8 cellular contexts compared by ENCODE assay signal in genomic region chr11:45293566-45294192, GRCh38. TPM values are rescaled to one million over a fixed set of nuclear protein-coding genes. Genes with fewer than 3 reads are reported as not detected.
DNase-seq lines count a peak whose midpoint lies in the region; ATAC-seq, FAIRE-seq and TF ChIP-seq lines count a peak whose summit lies in the region.
"Not testable (repeated sequence)": the region's sequence is repeated elsewhere in the genome, so short reads cannot be mapped to it uniquely, and the experiment has no call there.

No MANE protein-coding gene starts in this region.

- intact Hi-C loops in CD14-positive monocyte (cut with micrococcal nuclease) (loop anchor here (10.0 kb wide), 1 partner anchor 179 kb away; no protein-coding TSS in a partner anchor), endothelial cell of umbilical vein (cut with micrococcal nuclease) (loop anchor here (1.0 to 5.0 kb wide), 5 partner anchors 39 to 356 kb away; no protein-coding TSS in a partner anchor)

- POLR2A ChIA-PET in endothelial cell of umbilical vein (lab: Charles Lee): not testable (repeated sequence)

- dilution Hi-C loops in endothelial cell of umbilical vein (cut with MboI; ENCODE audit: extremely low pct_ligation_motif_present, low sequenced_read_pairs): not testable (repeated sequence)

- peaks cover 14 to 30% (median 21%) of the 10 kb centered on the region in 3 donors for H3K27me3 Mint-ChIP-seq in CD14-positive monocyte (ENCODE audit: low read depth in 3 of 3)

- not testable (repeated sequence) for H3K4me1 Mint-ChIP-seq in CD14-positive monocyte

- not testable (repeated sequence) for TF ChIP-seq POLR2A in endothelial cell of umbilical vein (IDR thresholded peaks at IDR 0.05; ENCODE audit: low read depth, low read length)

- CTCF ChIA-PET in endothelial cell of umbilical vein (lab: Charles Lee): interaction anchor here (1.2 to 13.4 kb wide), 3 partner anchors 16 to 183 kb away, joined by 3 to 242 read pairs (median 6); no protein-coding TSS in a partner anchor

- H3K4me3 Mint-ChIP-seq in CD14-positive monocyte: not testable (repeated sequence)

- H4K20me1 ChIP-seq in endothelial cell of umbilical vein (replicated peaks; ENCODE audit: control insufficient read depth, extremely low read depth, insufficient read depth, low read length): not testable (repeated sequence)

- H3K9me1 ChIP-seq in endothelial cell of umbilical vein (replicated peaks; ENCODE audit: control insufficient read depth, extremely low read depth, insufficient read depth, low read length): not testable (repeated sequence)

- H3K27ac ChIP-seq in endothelial cell of umbilical vein (ENCODE audit: insufficient read depth, low read depth, low read length): not testable (repeated sequence)

- peak; percentile 30 for TF ChIP-seq CTCF in CD14-positive monocyte (IDR thresholded peaks at IDR 0.05)
- peak; percentile 26 to 65 for TF ChIP-seq CTCF in endothelial cell of umbilical vein (IDR thresholded peaks at IDR 0.05; ENCODE audit: extremely low read depth in 1 of 2, insufficient read depth in 1 of 2, low read depth in 1 of 2, low read length in 2 of 2)

- not testable (repeated sequence) for H3K27ac Mint-ChIP-seq in CD14-positive monocyte

- H3K36me3 ChIP-seq in endothelial cell of umbilical vein (ENCODE audit: control insufficient read depth in 2 of 2, extremely low read depth in 1 of 2, insufficient read depth in 2 of 2, low read length in 2 of 2): not testable (repeated sequence)

- H3K36me3 Mint-ChIP-seq in CD14-positive monocyte: not testable (repeated sequence)

- H3K4me3 ChIP-seq in endothelial cell of umbilical vein (replicated peaks in 1 of 3; ENCODE audit: insufficient read depth in 1 of 3, low read depth in 1 of 3, low read length in 3 of 3): not testable (repeated sequence)

- H3K9me3 Mint-ChIP-seq in CD14-positive monocyte: not testable (repeated sequence)

- H3K79me2 ChIP-seq in endothelial cell of umbilical vein (ENCODE audit: control insufficient read depth, insufficient read depth, low read length): not testable (repeated sequence)

- FAIRE-seq in endothelial cell of umbilical vein (lab: Jason Lieb, UNC): peak; percentile 80

- H3K9me3 ChIP-seq in endothelial cell of umbilical vein (replicated peaks; ENCODE audit: control insufficient read depth, insufficient read depth, low read length): not testable (repeated sequence)

- not testable (repeated sequence) for H3K4me2 ChIP-seq in endothelial cell of umbilical vein (ENCODE audit: insufficient read depth, low read length)

- BruUV-seq in endothelial cell of umbilical vein (replicated peaks; lab: Mats Ljungman, UMichigan): not testable (repeated sequence)

- not testable (repeated sequence) for DNase-seq in CD14-positive monocyte (ENCODE audit: low spot score)
- DNase-seq in NCI-H1436 (lab: John Stamatoyannopoulos, UW): peak; percentile 83
- peak; percentile 69 for DNase-seq in SIG-M5 treated with dmso at 0.1 percent for 504 hours (lab: John Stamatoyannopoulos, UW; ENCODE audit: unreplicated experiment)
- DNase-seq in activated T-cell treated with anti-CD3 and anti-CD28 coated beads, Interleukin-2, amount 50 U/mL, for 48 hours: peak; percentile 74
- DNase-seq in endothelial cell of umbilical vein (ENCODE audit: low read depth, low spot score): peak; percentile 72
- DNase-seq in lung microvascular endothelial cell (ENCODE audit: low read depth in 2 of 2): peak; percentile 83 to 87
- peak; percentile 44 to 58 for DNase-seq in stimulated activated CD4-positive, alpha-beta T cell treated with anti-CD3 and anti-CD28 coated beads, Interleukin-4, amount 100 ng/mL, for 4 hours

- H3K9ac ChIP-seq in endothelial cell of umbilical vein (replicated peaks; ENCODE audit: extremely low read depth, insufficient read depth, low read length): not testable (repeated sequence)

- not testable (repeated sequence) for H2AFZ ChIP-seq in endothelial cell of umbilical vein (ENCODE audit: low read depth, low read length)

- not testable (repeated sequence) for H3K4me1 ChIP-seq in endothelial cell of umbilical vein (ENCODE audit: control insufficient read depth, extremely low read depth, insufficient read depth, low read length)

- peaks cover 25 to 27% of the 10 kb centered on the region in 2 experiments for H3K27me3 ChIP-seq in endothelial cell of umbilical vein (ENCODE audit: control insufficient read depth in 2 of 2, insufficient read depth in 2 of 2, low read length in 2 of 2)

- peak; percentile 56 for ATAC-seq in GM21576 (IDR thresholded peaks at IDR 0.05; ENCODE audit: unreplicated experiment)

RNA-seq across cellular contexts. Expression of gene SYT13, which starts 7.5 kb away (rescaled TPM):
- polyA plus RNA-seq in CD14-positive monocyte (not detected), endothelial cell of umbilical vein (not detected in 2 replicates)
- total RNA-seq in endothelial cell of umbilical vein (not detected in 2 replicates), lung microvascular endothelial cell (under 0.01 TPM in 2 replicates)
- polyA plus RNA-seq in endothelial cell of umbilical vein (2011; cell fraction: cytosol; rRNA removed): not detected in 2 replicates
- not detected in 2 replicates for polyA plus RNA-seq in endothelial cell of umbilical vein (2011; cell fraction: nucleus; rRNA removed)
- polyA plus RNA-seq in endothelial cell of umbilical vein (2012): not detected in 2 replicates
- not detected in 2 replicates for polyA minus RNA-seq in endothelial cell of umbilical vein
- polyA minus RNA-seq in endothelial cell of umbilical vein (2011; cell fraction: cytosol; rRNA and poly(A)+ RNA removed): not detected
- polyA minus RNA-seq in endothelial cell of umbilical vein (2011; cell fraction: nucleus; rRNA and poly(A)+ RNA removed): not detected in 2 replicates
